10 cellular contexts compared by ENCODE assay signal in the genomic region with DNA sequence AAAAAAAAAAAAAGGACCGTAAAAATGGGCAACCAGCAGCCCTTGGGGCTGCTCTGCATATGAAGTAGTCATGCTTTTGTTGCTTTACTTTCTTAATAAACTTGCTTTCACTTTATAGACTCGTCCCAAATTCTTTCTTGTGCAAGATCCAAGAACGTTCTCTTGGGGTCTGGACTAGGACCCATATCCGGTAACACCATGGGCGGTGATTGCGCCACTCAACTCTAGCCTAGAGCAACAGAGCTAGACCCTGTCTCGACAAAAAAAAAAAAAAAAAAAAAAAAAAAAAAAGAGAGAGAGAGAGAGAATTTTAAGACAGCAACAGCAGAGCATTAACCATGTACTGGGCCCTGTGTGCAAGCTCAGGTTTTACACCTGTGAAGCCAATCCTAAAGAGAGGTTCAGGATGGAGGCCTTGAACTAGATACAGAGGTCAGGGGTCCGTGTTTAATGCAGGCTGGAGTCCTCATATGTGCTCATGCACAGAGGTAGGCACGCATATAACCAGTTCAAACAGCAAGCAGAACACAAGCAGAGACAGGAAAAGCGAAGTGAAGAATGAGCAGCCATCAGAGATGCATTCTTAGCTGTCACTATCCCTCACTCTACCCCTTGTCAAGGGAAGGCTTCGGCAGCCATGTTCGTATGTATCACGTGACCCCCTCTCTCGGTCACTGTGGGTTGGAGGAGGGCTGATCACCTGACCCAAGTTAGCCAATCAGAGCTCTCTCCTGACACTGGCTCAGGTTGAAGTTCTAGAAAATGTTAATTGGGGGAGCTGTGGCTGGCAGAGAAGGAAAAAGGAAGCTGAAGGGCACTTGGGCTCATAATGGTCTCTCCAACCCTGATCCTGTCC. TPM values are rescaled to one million over a fixed set of nuclear protein-coding genes. Genes with fewer than 3 reads are reported as not detected.
DNase-seq lines count a peak whose midpoint lies in the region; ATAC-seq and TF ChIP-seq lines count a peak whose summit lies in the region.
"Had no signal": no experiment of that assay in that cellular context is flagged by ENCODE, and none has a peak within 500 bp of the region (broad histone marks: within the 10 kb centered on the region; RNA-seq: fewer than 3 reads in every experiment).

No MANE protein-coding gene starts in this region.

- TF ChIP-seq CTCF in A673 (conservative IDR thresholded peaks at IDR 0.05; ENCODE audit: low read depth, low read length) (no peak), heart left ventricle (IDR thresholded peaks at IDR 0.05) (no peak), brain microvascular endothelial cell (IDR thresholded peaks at IDR 0.05; ENCODE audit: low read depth, low read length, missing control alignments) (no peak), smooth muscle cell (IDR thresholded peaks at IDR 0.05; ENCODE audit: borderline replicate concordance, insufficient read depth, poor library complexity, severe bottlenecking) (no peak)

- no peaks in the 10 kb centered on the region for H3K36me3 ChIP-seq in A673 (ENCODE audit: insufficient read depth, low read length, poor library complexity, severe bottlenecking)
- no peaks in the 10 kb centered on the region for H3K36me3 ChIP-seq in heart left ventricle
- no peaks in the 10 kb centered on the region for H3K36me3 ChIP-seq in brain microvascular endothelial cell (replicated peaks)
- no peaks in the 10 kb centered on the region for H3K36me3 ChIP-seq in smooth muscle cell (ENCODE audit: low read depth)

- peaks cover 6% of the 10 kb centered on the region for H3K27me3 Mint-ChIP-seq in activated T-helper 1 cell treated with anti-CD3 and anti-CD28 coated beads, Interleukin-12 subunit alpha, Interleukin-12 subunit beta, Interleukin-2, Interleukin-4 antibody, amounts not matched to agents 30 ng/mL and 10 ng/mL and 1 ng/mL, durations not matched to agents 14 hours and 24 hours and 36 hours (ENCODE audit: insufficient read depth)

- no peaks in the 10 kb centered on the region for H3K9me3 Mint-ChIP-seq in activated T-helper 1 cell treated with anti-CD3 and anti-CD28 coated beads, Interleukin-12 subunit alpha, Interleukin-12 subunit beta, Interleukin-2, Interleukin-4 antibody, amounts not matched to agents 30 ng/mL and 10 ng/mL and 1 ng/mL, durations not matched to agents 14 hours and 24 hours and 36 hours

- H3K4me3 ChIP-seq in A673 (ENCODE audit: low read depth, low read length, poor library complexity, severe bottlenecking) (no peak overlapping the region), heart left ventricle (no peak overlapping the region), brain microvascular endothelial cell (ENCODE audit: low read depth, low read length) (no peak overlapping the region), smooth muscle cell (no peak overlapping the region)

- no TSS peak for BruUV-seq in A673 (replicated peaks; lab: Mats Ljungman, UMichigan)

- H3K4me1 ChIP-seq in A673 (ENCODE audit: insufficient read depth, low read length, poor library complexity, severe bottlenecking) (peaks cover 6% of the 10 kb centered on the region), heart left ventricle (no peaks in the 10 kb centered on the region), smooth muscle cell (ENCODE audit: low read depth) (no peaks in the 10 kb centered on the region)

- no peak overlapping the region for H3K4me2 ChIP-seq in smooth muscle cell

- POLR2A ChIA-PET in A673 (lab: Charles Lee; ENCODE audit: low non-redundant PET) = no interaction called here

- no peak overlapping the region for H3K9ac ChIP-seq in smooth muscle cell (ENCODE audit: low read depth)

- in situ Hi-C loops in brain microvascular endothelial cell (cut with HindIII; ENCODE audit: low pct_ligation_motif_present, low sequenced_read_pairs) = no loop called here

- H3K36me3 Mint-ChIP-seq in activated T-helper 1 cell treated with anti-CD3 and anti-CD28 coated beads, Interleukin-12 subunit alpha, Interleukin-12 subunit beta, Interleukin-2, Interleukin-4 antibody, amounts not matched to agents 30 ng/mL and 10 ng/mL and 1 ng/mL, durations not matched to agents 14 hours and 24 hours and 36 hours (ENCODE audit: low read depth) = no peaks in the 10 kb centered on the region

- WGBS in heart left ventricle, 4 donors = 82 to 92% (median 86%) methylated on average over 14 of the region's 14 CpGs
- 95% methylated on average over 14 of the region's 14 CpGs for WGBS in smooth muscle cell (ENCODE audit: low lambda C conversion rate)

- intact Hi-C loops in A673 (cut with micrococcal nuclease; ENCODE audit: unreplicated experiment) = no loop called here
- intact Hi-C loops in heart left ventricle (cut with DNase I) = no loop called here
- intact Hi-C loops in activated T-helper 1 cell treated with anti-CD3 and anti-CD28 coated beads, Interleukin-12 subunit alpha, Interleukin-12 subunit beta, Interleukin-2, Interleukin-4 antibody, amounts not matched to agents 30 ng/mL and 10 ng/mL and 1 ng/mL, durations not matched to agents 14 hours and 24 hours and 36 hours (cut with micrococcal nuclease) = no loop called here

- H3K9me3 ChIP-seq in A673 (ENCODE audit: low read depth, low read length, poor library complexity, severe bottlenecking) = no peaks in the 10 kb centered on the region
- H3K9me3 ChIP-seq in heart left ventricle = no peaks in the 10 kb centered on the region
- no peaks in the 10 kb centered on the region for H3K9me3 ChIP-seq in smooth muscle cell (replicated peaks; ENCODE audit: low read depth)

- CTCF ChIA-PET in A673 (lab: Charles Lee) = no interaction called here

- TF ChIP-seq POLR2A in heart left ventricle (IDR thresholded peaks at IDR 0.05) = no peak

- peak in 3 of 4 donors; percentile 48 to 78 (median 53) for ATAC-seq in heart left ventricle
- no peak for ATAC-seq in GM21447 (IDR thresholded peaks at IDR 0.05; ENCODE audit: unreplicated experiment)

- no peaks in the 10 kb centered on the region for H3K27me3 ChIP-seq in A673 (replicated peaks; ENCODE audit: insufficient read depth, low read depth, low read length, poor library complexity)
- H3K27me3 ChIP-seq in heart left ventricle = no peaks in the 10 kb centered on the region
- no peaks in the 10 kb centered on the region for H3K27me3 ChIP-seq in brain microvascular endothelial cell (replicated peaks)
- no peaks in the 10 kb centered on the region for H3K27me3 ChIP-seq in smooth muscle cell (ENCODE audit: low read depth)

- no peak overlapping the region for H3K27ac Mint-ChIP-seq in activated T-helper 1 cell treated with anti-CD3 and anti-CD28 coated beads, Interleukin-12 subunit alpha, Interleukin-12 subunit beta, Interleukin-2, Interleukin-4 antibody, amounts not matched to agents 30 ng/mL and 10 ng/mL and 1 ng/mL, durations not matched to agents 14 hours and 24 hours and 36 hours

- H3K4me3 Mint-ChIP-seq in activated T-helper 1 cell treated with anti-CD3 and anti-CD28 coated beads, Interleukin-12 subunit alpha, Interleukin-12 subunit beta, Interleukin-2, Interleukin-4 antibody, amounts not matched to agents 30 ng/mL and 10 ng/mL and 1 ng/mL, durations not matched to agents 14 hours and 24 hours and 36 hours = no peak overlapping the region

- no peaks in the 10 kb centered on the region for H3K4me1 Mint-ChIP-seq in activated T-helper 1 cell treated with anti-CD3 and anti-CD28 coated beads, Interleukin-12 subunit alpha, Interleukin-12 subunit beta, Interleukin-2, Interleukin-4 antibody, amounts not matched to agents 30 ng/mL and 10 ng/mL and 1 ng/mL, durations not matched to agents 14 hours and 24 hours and 36 hours (ENCODE audit: low read depth)

- H2AFZ ChIP-seq in smooth muscle cell (ENCODE audit: low read depth) = no peak overlapping the region

- no peaks in the 10 kb centered on the region for H3K79me2 ChIP-seq in smooth muscle cell (ENCODE audit: low read depth)

- DNase-seq in A673 (ENCODE audit: low spot score) = peak; percentile 83
- DNase-seq in H4 (ENCODE audit: low spot score) = peak; percentile 77
- peak; percentile 66 for DNase-seq in RPMI7951 (ENCODE audit: low read depth)
- peak in 3 of 5 donors; percentile 21 to 62 (median 42) for DNase-seq in heart left ventricle
- no peak for DNase-seq in brain microvascular endothelial cell
- DNase-seq in smooth muscle cell (lab: John Stamatoyannopoulos, UW; ENCODE audit: unreplicated experiment) = no peak
- no peak for DNase-seq in activated T-helper 1 cell treated with anti-CD3 and anti-CD28 coated beads, Interleukin-12 subunit alpha, Interleukin-12 subunit beta, Interleukin-2, Interleukin-4 antibody, amounts not matched to agents 30 ng/mL and 10 ng/mL and 1 ng/mL, durations not matched to agents 14 hours and 24 hours and 36 hours (ENCODE audit: low spot score)

- H3K27ac ChIP-seq in A673 (ENCODE audit: low read depth, low read length, poor library complexity, severe bottlenecking) (no peak overlapping the region), heart left ventricle (no peak overlapping the region), brain microvascular endothelial cell (no peak overlapping the region), smooth muscle cell (ENCODE audit: low read depth) (no peak overlapping the region)

- H4K20me1 ChIP-seq in smooth muscle cell (ENCODE audit: low read depth) = no peaks in the 10 kb centered on the region

- no peaks in the 10 kb centered on the region for H3F3A ChIP-seq in smooth muscle cell (ENCODE audit: low read depth)

RNA-seq across cellular contexts. Expression of gene SYT12, which starts 16.7 kb away (rescaled TPM):
- total RNA-seq in A673 (2021) (2.3 and 3.1 TPM in 2 replicates), heart left ventricle (1 to 10 TPM in 1 of 9 donors, under 1 TPM in 6, not detected in 2; 0.25 to 2.2 (median 0.40) TPM), smooth muscle cell (0.67 and 2.1 TPM in 2 replicates)
- total RNA-seq in H4 (2014; rRNA removed; shearing (Covaris generic)) = 0.08 TPM in 1 of 2 replicates, not detected in the other
- total RNA-seq in RPMI7951 (2014; rRNA removed; shearing (Covaris generic)) = under 0.01 and 0.60 TPM in 2 replicates
- polyA plus RNA-seq in heart left ventricle (under 1 TPM; 0.04 to 0.82 TPM), smooth muscle cell (3.4 and 4.9 TPM in 2 replicates)
- not detected in 2 replicates for total RNA-seq in activated T-helper 1 cell treated with anti-CD3 and anti-CD28 coated beads, Interleukin-12 subunit alpha, Interleukin-12 subunit beta, Interleukin-2, Interleukin-4 antibody, amounts not matched to agents 30 ng/mL and 10 ng/mL and 1 ng/mL, durations not matched to agents 14 hours and 24 hours and 36 hours
- total RNA-seq: T-helper 2 cell treated with Interferon-gamma antibody and Interleukin-4, amounts not matched to agents 100 ng/mL and 5 ng/mL, for 36 hours had no signal

RNA-seq across cellular contexts. Expression of gene C11orf86, which starts 31.2 kb away (rescaled TPM):
- total RNA-seq in A673 (2021) (not detected in 2 replicates), heart left ventricle (not detected), smooth muscle cell (not detected in 2 replicates)
- total RNA-seq in H4 (2014; rRNA removed; shearing (Covaris generic)) = not detected in 2 replicates
- total RNA-seq in RPMI7951 (2014; rRNA removed; shearing (Covaris generic)) = not detected in 2 replicates
- polyA plus RNA-seq in heart left ventricle (not detected), smooth muscle cell (not detected in 2 replicates)
- not detected in 2 replicates for total RNA-seq in activated T-helper 1 cell treated with anti-CD3 and anti-CD28 coated beads, Interleukin-12 subunit alpha, Interleukin-12 subunit beta, Interleukin-2, Interleukin-4 antibody, amounts not matched to agents 30 ng/mL and 10 ng/mL and 1 ng/mL, durations not matched to agents 14 hours and 24 hours and 36 hours
- total RNA-seq: epithelial cell of proximal tubule; T-helper 2 cell treated with Interferon-gamma antibody and Interleukin-4, amounts not matched to agents 100 ng/mL and 5 ng/mL, for 36 hours had no signal

RNA-seq across cellular contexts. Expression of gene PC, which starts 48.1 kb away (rescaled TPM):
- total RNA-seq in A673 (2021) (39.1 and 44.5 TPM in 2 replicates), heart left ventricle (10 to 100 TPM in 7 of 9 donors, 1 to 10 TPM in 2; 2.6 to 22.4 (median 13.1) TPM), smooth muscle cell (11.8 TPM in 2 replicates)
- 17.1 and 21.6 TPM in 2 replicates for total RNA-seq in H4 (2014; rRNA removed; shearing (Covaris generic))
- 29.1 and 54.4 TPM in 2 replicates for total RNA-seq in RPMI7951 (2014; rRNA removed; shearing (Covaris generic))
- polyA plus RNA-seq in heart left ventricle (10 to 100 TPM; 11.7 to 20.3 TPM), smooth muscle cell (21.8 and 36.1 TPM in 2 replicates)
- 11.2 and 15.9 TPM in 2 replicates for total RNA-seq in activated T-helper 1 cell treated with anti-CD3 and anti-CD28 coated beads, Interleukin-12 subunit alpha, Interleukin-12 subunit beta, Interleukin-2, Interleukin-4 antibody, amounts not matched to agents 30 ng/mL and 10 ng/mL and 1 ng/mL, durations not matched to agents 14 hours and 24 hours and 36 hours

RNA-seq across cellular contexts. Expression of gene RHOD, which starts 50.4 kb away (rescaled TPM):
- total RNA-seq in A673 (2021) (0.83 and 0.88 TPM in 2 replicates), heart left ventricle (100 to 1,000 TPM in 1 of 9 donors, 10 to 100 TPM in 8; 17.1 to 149 (median 36.8) TPM), smooth muscle cell (25.7 and 28.4 TPM in 2 replicates)
- not detected in 2 replicates for total RNA-seq in H4 (2014; rRNA removed; shearing (Covaris generic))
- total RNA-seq in RPMI7951 (2014; rRNA removed; shearing (Covaris generic)) = 3.1 and 3.9 TPM in 2 replicates
- polyA plus RNA-seq in heart left ventricle (10 to 100 TPM; 79.2 to 86.2 TPM), smooth muscle cell (38.9 and 63.6 TPM in 2 replicates)
- 0.39 and 0.44 TPM in 2 replicates for total RNA-seq in activated T-helper 1 cell treated with anti-CD3 and anti-CD28 coated beads, Interleukin-12 subunit alpha, Interleukin-12 subunit beta, Interleukin-2, Interleukin-4 antibody, amounts not matched to agents 30 ng/mL and 10 ng/mL and 1 ng/mL, durations not matched to agents 14 hours and 24 hours and 36 hours
- total RNA-seq: T-helper 2 cell treated with Interferon-gamma antibody and Interleukin-4, amounts not matched to agents 100 ng/mL and 5 ng/mL, for 36 hours had no signal

Comparison
In these comparisons a context has a peak if more than half of its experiments do, and no peak if none do; other contexts are left out.
1. DNase-seq: peak in A673 (single experiment), H4 (single experiment), RPMI7951 (single experiment) and heart left ventricle (3 of 5); none in brain microvascular endothelial cell (single experiment), smooth muscle cell (single experiment) and activated T-helper 1 cell treated with anti-CD3 and anti-CD28 coated beads, Interleukin-12 subunit alpha, Interleukin-12 subunit beta, Interleukin-2, Interleukin-4 antibody, amounts not matched to agents 30 ng/mL and 10 ng/mL and 1 ng/mL, durations not matched to agents 14 hours and 24 hours and 36 hours (single experiment).